ENCODE assay signal across 20 cellular contexts in the genomic region with DNA sequence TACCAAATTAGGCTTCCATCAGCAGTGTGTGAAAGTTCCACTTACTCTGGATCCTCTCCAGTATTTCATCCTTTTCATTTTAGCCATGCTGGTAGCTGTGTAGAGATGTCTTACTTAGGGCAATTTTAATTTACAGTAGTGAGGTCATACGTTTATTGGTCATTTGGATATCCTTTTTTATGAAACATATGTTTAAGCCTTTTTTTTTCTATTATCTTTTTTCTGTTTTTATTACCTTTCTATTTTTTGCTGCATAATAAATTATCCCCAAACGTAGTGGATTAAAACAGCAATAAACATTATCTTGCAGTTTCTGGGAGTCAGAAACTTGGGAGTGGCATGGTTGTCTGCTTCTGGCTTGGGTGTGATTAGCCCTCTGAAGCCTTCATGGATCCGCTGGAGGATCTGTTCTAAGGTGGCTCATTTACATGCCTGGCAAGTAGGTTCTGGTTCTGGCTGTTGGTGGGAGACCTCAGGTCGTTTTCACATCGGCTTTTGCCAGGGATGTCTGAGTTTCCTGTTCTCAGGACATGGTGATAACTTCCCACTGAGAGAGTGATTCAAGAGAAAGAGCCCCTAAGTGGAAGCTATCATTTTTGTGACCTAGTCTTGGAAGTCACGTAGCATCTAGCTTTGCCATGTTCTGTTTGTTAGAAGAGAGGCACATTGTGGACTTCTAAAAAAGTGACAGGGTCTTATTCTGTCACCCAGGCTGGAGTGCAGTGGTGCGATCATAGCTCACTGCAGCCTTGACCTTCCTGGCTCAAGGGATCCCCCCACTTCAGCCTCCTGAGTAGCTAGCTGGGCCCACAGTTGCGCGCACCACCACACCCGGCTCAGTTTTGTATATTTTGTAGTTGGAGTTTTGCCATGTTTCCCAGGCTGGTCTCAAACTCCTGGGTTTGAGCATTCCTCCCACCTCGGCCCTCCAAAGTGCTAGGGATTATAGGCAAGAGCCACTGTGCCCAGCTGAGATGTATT. TPM values are rescaled to one million over a fixed set of nuclear protein-coding genes. Genes with fewer than 3 reads are reported as not detected.
A peak's percentile ranks its signal among the peaks of the same experiment; 100 is the strongest.
DNase-seq lines count a peak whose midpoint lies in the region; ATAC-seq, FAIRE-seq and TF ChIP-seq lines count a peak whose summit lies in the region.
"Had no signal": no experiment of that assay in that cellular context is flagged by ENCODE, and none has a peak within 500 bp of the region (broad histone marks: within the 10 kb centered on the region; RNA-seq: fewer than 3 reads in every experiment).

No MANE protein-coding gene starts in this region.

- DNase-seq in GM12891 (ENCODE audit: insufficient read length, low spot score) (no peak), activated B cell treated with CpG ODN at 0.5 μM for 24 hours (no peak), naive B cell (no peak), SW 1271 (lab: John Stamatoyannopoulos, UW) (no peak)
- DNase-seq: activated gamma-delta T cell; esophagus squamous epithelium; GOT3; head of caudate nucleus; islet precursor cell; NCI-H2107; NCI-H526 treated with DMSO at 0.1 percent for 48 hours; ovary; SK-N-SH; spleen; stimulated activated naive CD8-positive, alpha-beta T cell treated with anti-CD3 and anti-CD28 coated beads, Interleukin-15, amount 100 ng/mL, for 72 hours had no signal

- H3K9me3 Mint-ChIP-seq in activated B cell treated with CpG ODN at 0.5 μM for 24 hours: no peaks in the 10 kb centered on the region
- H3K9me3 Mint-ChIP-seq in naive B cell: no peaks in the 10 kb centered on the region
- H3K9me3 Mint-ChIP-seq: dendritic cell treated with granulocyte-macrophage colony-stimulating factor and Interleukin-4, amounts not matched to agents 40 ng/mL and 50 ng/mL, for 4 days; stimulated activated naive CD8-positive, alpha-beta T cell treated with anti-CD3 and anti-CD28 coated beads, Interleukin-15, amount 100 ng/mL, for 72 hours had no signal

- POLR2A ChIA-PET in activated B cell treated with CpG ODN at 0.5 μM for 24 hours (lab: Charles Lee): interaction anchor here (0.6 kb wide), 1 partner anchor 182 kb away, joined by 7 read pairs; no protein-coding TSS in a partner anchor

- peak overlapping the region in 7 of 11 experiments; percentile 11 to 39 (median 23); a peak in 7 of 22 replicates for H3K27ac ChIP-seq in BLaER1 treated with 17β-estradiol and CSF1 and Interleukin-3, amounts not matched to agents 10 nM and 100 nM
- H3K27ac ChIP-seq: esophagus squamous epithelium, ovary had no signal

- H4K20me1 ChIP-seq in BLaER1 treated with 17β-estradiol and CSF1 and Interleukin-3, amounts not matched to agents 10 nM and 100 nM: peaks cover 100% of the 10 kb centered on the region in 11 experiments

- H3K36me3 ChIP-seq in BLaER1 treated with 17β-estradiol and CSF1 and Interleukin-3, amounts not matched to agents 10 nM and 100 nM: peaks cover 0 to 16% (median 0%) of the 10 kb centered on the region in 11 experiments; a peak in 5 of 22 replicates
- H3K36me3 ChIP-seq: esophagus squamous epithelium, ovary, spleen had no signal

- 0 out of 22 replicates have a peak overlapping the region, but pooled peaks of 1 of the 11 experiments have one; percentile 25 for H3K9ac ChIP-seq in BLaER1 treated with 17β-estradiol and CSF1 and Interleukin-3, amounts not matched to agents 10 nM and 100 nM
- H3K9ac ChIP-seq: SK-N-SH had no signal

- FAIRE-seq in GM12891 (lab: Jason Lieb, UNC): peak; percentile 72

- H3K4me1 ChIP-seq in BLaER1 treated with 17β-estradiol and CSF1 and Interleukin-3, amounts not matched to agents 10 nM and 100 nM: peaks cover 63 to 95% (median 86%) of the 10 kb centered on the region in 10 experiments

- H3K4me2 ChIP-seq in BLaER1 treated with 17β-estradiol and CSF1 and Interleukin-3, amounts not matched to agents 10 nM and 100 nM: peak overlapping the region; percentile 47 to 83 (median 66)
- H3K4me2 ChIP-seq: SK-N-SH had no signal

- ATAC-seq in activated B cell treated with CpG ODN at 0.5 μM for 24 hours (ENCODE audit: low read depth): peak; percentile 18
- no peak for ATAC-seq in naive B cell (ENCODE audit: low read depth in 2 of 2)
- ATAC-seq in HG03039 (IDR thresholded peaks at IDR 0.05; ENCODE audit: unreplicated experiment): no peak
- no peak for ATAC-seq in GM19467 (IDR thresholded peaks at IDR 0.05; ENCODE audit: unreplicated experiment)
- no peak for ATAC-seq in HG03342 (IDR thresholded peaks at IDR 0.05; ENCODE audit: unreplicated experiment)
- ATAC-seq: stimulated activated naive CD8-positive, alpha-beta T cell treated with anti-CD3 and anti-CD28 coated beads, Interleukin-15, amount 100 ng/mL, for 72 hours had no signal

- peak overlapping the region; percentile 55 for H3K4me3 Mint-ChIP-seq in activated B cell treated with CpG ODN at 0.5 μM for 24 hours
- H3K4me3 Mint-ChIP-seq in naive B cell: peak overlapping the region in 6 of 8 donors; percentile 17 to 73 (median 46)
- H3K4me3 Mint-ChIP-seq: dendritic cell treated with granulocyte-macrophage colony-stimulating factor and Interleukin-4, amounts not matched to agents 40 ng/mL and 50 ng/mL, for 4 days; stimulated activated naive CD8-positive, alpha-beta T cell treated with anti-CD3 and anti-CD28 coated beads, Interleukin-15, amount 100 ng/mL, for 72 hours had no signal

- TF ChIP-seq POLR2A in GM12891 (IDR thresholded peaks at IDR 0.05; ENCODE audit: low read depth, low read length): no peak

- H3K4me3 ChIP-seq in BLaER1 treated with 17β-estradiol and CSF1 and Interleukin-3, amounts not matched to agents 10 nM and 100 nM: no peak overlapping the region
- H3K4me3 ChIP-seq: esophagus squamous epithelium, ovary had no signal

- H3K27ac Mint-ChIP-seq in activated B cell treated with CpG ODN at 0.5 μM for 24 hours (peak overlapping the region; percentile 46), naive B cell (peak overlapping the region in 5 of 6 donors; percentile 30 to 81 (median 66))
- H3K27ac Mint-ChIP-seq: dendritic cell treated with granulocyte-macrophage colony-stimulating factor and Interleukin-4, amounts not matched to agents 40 ng/mL and 50 ng/mL, for 4 days had no signal

- H3K4me1 Mint-ChIP-seq in activated B cell treated with CpG ODN at 0.5 μM for 24 hours: peaks cover 97% of the 10 kb centered on the region
- H3K4me1 Mint-ChIP-seq in naive B cell: peaks cover 65 to 96% (median 88%) of the 10 kb centered on the region in 3 donors

- no peaks in the 10 kb centered on the region for H3K27me3 Mint-ChIP-seq in activated B cell treated with CpG ODN at 0.5 μM for 24 hours
- no peaks in the 10 kb centered on the region for H3K27me3 Mint-ChIP-seq in naive B cell
- H3K27me3 Mint-ChIP-seq: dendritic cell treated with granulocyte-macrophage colony-stimulating factor and Interleukin-4, amounts not matched to agents 40 ng/mL and 50 ng/mL, for 4 days; stimulated activated naive CD8-positive, alpha-beta T cell treated with anti-CD3 and anti-CD28 coated beads, Interleukin-15, amount 100 ng/mL, for 72 hours had no signal

- no peak for TF ChIP-seq CTCF in activated B cell treated with CpG ODN at 0.5 μM for 24 hours (IDR thresholded peaks at IDR 0.05)

- H3K9me3 ChIP-seq in BLaER1 treated with 17β-estradiol and CSF1 and Interleukin-3, amounts not matched to agents 10 nM and 100 nM (replicated peaks in 1 of 11): 0 out of 22 replicates have a peak, but pooled peaks cover 0 to 6% (median 0%) of the 10 kb centered on the region in 11 experiments
- H3K9me3 ChIP-seq: esophagus squamous epithelium, ovary, SK-N-SH, spleen had no signal

- no peaks in the 10 kb centered on the region for H3K27me3 ChIP-seq in BLaER1 treated with 17β-estradiol and CSF1 and Interleukin-3, amounts not matched to agents 10 nM and 100 nM
- H3K27me3 ChIP-seq: esophagus squamous epithelium, ovary, spleen had no signal

- peaks cover 4% of the 10 kb centered on the region for H3K36me3 Mint-ChIP-seq in activated B cell treated with CpG ODN at 0.5 μM for 24 hours (ENCODE audit: low read depth)
- no peaks in the 10 kb centered on the region for H3K36me3 Mint-ChIP-seq in naive B cell

- CTCF ChIA-PET in activated B cell treated with CpG ODN at 0.5 μM for 24 hours (lab: Charles Lee): no interaction called here

- intact Hi-C loops in activated B cell treated with CpG ODN at 0.5 μM for 24 hours (cut with micrococcal nuclease): no loop called here

TF ChIP-seq in GM12891, 5 proteins besides CTCF, POLR2A, EP300 and RAD21:
- TF ChIP-seq TAF1 (IDR thresholded peaks at IDR 0.05; ENCODE audit: low read depth, low read length): no peak
- no peak for TF ChIP-seq POU2F2 (IDR thresholded peaks at IDR 0.05; ENCODE audit: low read depth, low read length)
- TF ChIP-seq SPI1 (IDR thresholded peaks at IDR 0.05; ENCODE audit: low read depth, low read length): no peak
- no peak for TF ChIP-seq POLR2AphosphoS5 (IDR thresholded peaks at IDR 0.05; ENCODE audit: low read depth, low read length)
- no peak for TF ChIP-seq PAX5 (IDR thresholded peaks at IDR 0.05; ENCODE audit: insufficient read depth, low read length, severe bottlenecking)

RNA-seq across cellular contexts. Expression of gene PPP6R3, which starts 38.6 kb away (rescaled TPM):
- 31.2 TPM for polyA plus RNA-seq in GM12891 (2012; ENCODE audit: low read depth, missing spikeins)
- total RNA-seq in activated B cell treated with CpG ODN at 0.5 μM for 24 hours: 127 and 147 TPM in 2 replicates
- 10 to 100 TPM; 32.0 to 71.1 (median 53.4) TPM for polyA plus RNA-seq in naive B cell (ENCODE audit: low read depth in 6 of 6)
